Comparison of ENCODE assay signal across 14 cellular contexts in genomic region chr3:123861081-123861836, GRCh38. TPM values are rescaled to one million over a fixed set of nuclear protein-coding genes. Genes with fewer than 3 reads are reported as not detected.
"Had no signal": no experiment of that assay in that cellular context is flagged by ENCODE, and none has a peak within 500 bp of the region (broad histone marks: within the 10 kb centered on the region; RNA-seq: fewer than 3 reads in every experiment).

No MANE protein-coding gene starts in this region.

- H3K27me3 ChIP-seq: cardiac muscle cell, gastrocnemius medialis, pancreas, thyroid gland, uterus had no signal

- ATAC-seq: activated CD8-positive, alpha-beta T cell treated with anti-CD3 and anti-CD28 coated beads, Interleukin-2, amount 10 ng/mL, durations not matched to agents 7 days and 5 days; activated naive CD8-positive, alpha-beta T cell treated with anti-CD3 and anti-CD28 coated beads, Interleukin-2, amount 50 U/mL, for 24 hours; gastrocnemius medialis; pancreas had no signal

- H3K9me3 ChIP-seq: gastrocnemius medialis, pancreas, thyroid gland, uterus had no signal

- DNase-seq: activated CD4-positive, alpha-beta T cell treated with anti-CD3 and anti-CD28 coated beads for 48 hours; activated CD8-positive, alpha-beta memory T cell treated with anti-CD3 and anti-CD28 coated beads, Interleukin-2, amount 50 U/mL, for 48 hours; activated CD8-positive, alpha-beta T cell treated with anti-CD3 and anti-CD28 coated beads, Interleukin-2, amount 10 ng/mL, durations not matched to agents 7 days and 5 days; activated naive CD4-positive, alpha-beta T cell treated with Interleukin-2 at 50 U/mL for 16 hours; activated naive CD8-positive, alpha-beta T cell treated with anti-CD3 and anti-CD28 coated beads, Interleukin-2, amount 50 U/mL, for 24 hours; effector CD4-positive, alpha-beta T cell; gastrocnemius medialis; midbrain; naive B cell; pancreas; stimulated activated CD4-positive, alpha-beta T cell treated with anti-CD3 and anti-CD28 coated beads, Interleukin-4, amount 100 ng/mL, for 4 hours; thyroid gland; uterus had no signal

- H3K36me3 ChIP-seq: cardiac muscle cell, gastrocnemius medialis, pancreas, thyroid gland, uterus had no signal

- H3K4me3 ChIP-seq: cardiac muscle cell, gastrocnemius medialis, pancreas, thyroid gland, uterus had no signal

- H3K27ac ChIP-seq: cardiac muscle cell, gastrocnemius medialis, pancreas, thyroid gland, uterus had no signal

- H3K4me1 ChIP-seq: gastrocnemius medialis, pancreas, thyroid gland, uterus had no signal

RNA-seq across cellular contexts. Expression of gene MYLK, which starts 22.9 kb away (rescaled TPM):
- total RNA-seq: activated CD8-positive, alpha-beta T cell treated with anti-CD3 and anti-CD28 coated beads, Interleukin-2, amount 10 ng/mL, durations not matched to agents 7 days and 5 days had no signal
